In genomic region chr9:35757527-35758275, GRCh38 we compare ENCODE assay signal across 8 cellular contexts. TPM values are rescaled to one million over a fixed set of nuclear protein-coding genes. Genes with fewer than 3 reads are reported as not detected.
DNase-seq lines count a peak whose midpoint lies in the region; ATAC-seq and TF ChIP-seq lines count a peak whose summit lies in the region.

No MANE protein-coding gene starts in this region.

- WGBS in body of pancreas, 2 donors = 2% methylated on average over 5 of the region's 5 CpGs
- WGBS in suprapubic skin = 11% methylated on average over 5 of the region's 5 CpGs

- H3K4me3 ChIP-seq in body of pancreas (peak overlapping the region; percentile 52 to 57), suprapubic skin (peak overlapping the region; percentile 48), foreskin fibroblast (ENCODE audit: low read depth in 1 of 2, low read length in 2 of 2) (peak overlapping the region in 1 of 2 donors; percentile 48)

- peak; percentile 44 for ATAC-seq in GM21529 (IDR thresholded peaks at IDR 0.05; ENCODE audit: unreplicated experiment)
- ATAC-seq in body of pancreas = peak; percentile 72
- ATAC-seq in left colon = peak; percentile 73
- no peak for ATAC-seq in GM18520 (IDR thresholded peaks at IDR 0.05; ENCODE audit: unreplicated experiment)

- peak; percentile 83 for DNase-seq in G401 (ENCODE audit: low spot score)
- DNase-seq in LoVo (ENCODE audit: low spot score) = peak; percentile 63
- peak in 3 of 4 donors; percentile 65 to 69 (median 68) for DNase-seq in body of pancreas
- peak in 1 of 2 donors; percentile 67 for DNase-seq in left colon
- DNase-seq in suprapubic skin (ENCODE audit: low spot score in 2 of 2) = no peak
- no peak for DNase-seq in foreskin fibroblast

- in situ Hi-C loops in G401 (cut with HindIII; ENCODE audit: low sequenced_read_pairs) = no loop called here

- H3K36me3 ChIP-seq in body of pancreas (replicated peaks in 1 of 2; ENCODE audit: insufficient read depth in 1 of 2, low read depth in 2 of 2) (peaks cover 0 to 10% of the 10 kb centered on the region in 2 donors), suprapubic skin (peaks cover 24% of the 10 kb centered on the region)

- TF ChIP-seq EP300 in suprapubic skin (IDR thresholded peaks at IDR 0.05) = no peak

- H3K9me3 ChIP-seq in body of pancreas (no peaks in the 10 kb centered on the region), suprapubic skin (no peaks in the 10 kb centered on the region)

- H3K27me3 ChIP-seq in body of pancreas (no peaks in the 10 kb centered on the region), suprapubic skin (no peaks in the 10 kb centered on the region)

- TF ChIP-seq POLR2A in body of pancreas (IDR thresholded peaks at IDR 0.05) (no peak), suprapubic skin (IDR thresholded peaks at IDR 0.05) (no peak)

- H3K4me1 ChIP-seq in body of pancreas (peaks cover 36% of the 10 kb centered on the region), suprapubic skin (peaks cover 32% of the 10 kb centered on the region)

- intact Hi-C loops in body of pancreas (cut with DNase I) (no loop called here), left colon (cut with DNase I, micrococcal nuclease) (no loop called here)

- TF ChIP-seq CTCF in body of pancreas (IDR thresholded peaks at IDR 0.05) = no peak
- TF ChIP-seq CTCF in suprapubic skin (IDR thresholded peaks at IDR 0.05) = no peak
- TF ChIP-seq CTCF in foreskin fibroblast (IDR thresholded peaks at IDR 0.05; ENCODE audit: low read depth, low read length) = no peak

- H3K27ac ChIP-seq in body of pancreas (peak overlapping the region; percentile 82 to 97 (median 93)), suprapubic skin (peak overlapping the region; percentile 70)

RNA-seq across cellular contexts. Expression of gene MSMP, which starts 3.6 kb away (rescaled TPM):
- not detected in 2 replicates for total RNA-seq in G401 (2014; rRNA removed; shearing (Covaris generic))
- total RNA-seq in body of pancreas (not detected), left colon (not detected), suprapubic skin (not detected)

RNA-seq across cellular contexts. Expression of gene RGP1, which starts 8.6 kb away (rescaled TPM):
- total RNA-seq in G401 (2014; rRNA removed; shearing (Covaris generic)) = 13.8 and 15.0 TPM in 2 replicates
- total RNA-seq in body of pancreas = 10 to 100 TPM; 15.3 to 18.1 TPM
- total RNA-seq in left colon = 10 to 100 TPM; 54.8 to 56.3 TPM
- total RNA-seq in suprapubic skin = 10 to 100 TPM; 20.2 to 34.7 (median 27.7) TPM

RNA-seq across cellular contexts. Expression of gene GBA2, which starts 8.7 kb away (rescaled TPM):
- total RNA-seq in G401 (2014; rRNA removed; shearing (Covaris generic)) = 37.2 and 48.6 TPM in 2 replicates
- total RNA-seq in body of pancreas (100 to 1,000 TPM in 1 of 2 donors, 10 to 100 TPM in 1; 54.2 to 111 TPM), left colon (100 to 1,000 TPM; 179 to 186 TPM), suprapubic skin (100 to 1,000 TPM in 1 of 4 donors, 10 to 100 TPM in 3; 46.6 to 123 (median 73.5) TPM)

RNA-seq across cellular contexts. Expression of gene CREB3, which starts 25.2 kb away (rescaled TPM):
- total RNA-seq in G401 (2014; rRNA removed; shearing (Covaris generic)) = 40.3 and 46.0 TPM in 2 replicates
- total RNA-seq in body of pancreas = 10 to 100 TPM; 31.9 to 32.6 TPM
- 10 to 100 TPM; 40.2 to 40.6 TPM for total RNA-seq in left colon
- 10 to 100 TPM; 18.8 to 24.1 (median 23.1) TPM for total RNA-seq in suprapubic skin

RNA-seq across cellular contexts. Expression of gene TLN1, which starts 25.7 kb away (rescaled TPM):
- total RNA-seq in G401 (2014; rRNA removed; shearing (Covaris generic)) = 146 and 195 TPM in 2 replicates
- 100 to 1,000 TPM in 1 of 2 donors, 10 to 100 TPM in 1; 93.7 to 130 TPM for total RNA-seq in body of pancreas
- total RNA-seq in left colon = 100 to 1,000 TPM; 142 to 172 TPM
- total RNA-seq in suprapubic skin = 100 to 1,000 TPM; 126 to 179 (median 152) TPM

Comparison
In these comparisons a context has a peak if more than half of its experiments do, and no peak if none do; other contexts are left out.
1. DNase-seq: peak in G401 (single experiment), LoVo (single experiment) and body of pancreas (3 of 4); none in suprapubic skin (0 of 2) and foreskin fibroblast (0 of 2).